Comparison of ENCODE assay signal across 8 cellular contexts in the genomic region with DNA sequence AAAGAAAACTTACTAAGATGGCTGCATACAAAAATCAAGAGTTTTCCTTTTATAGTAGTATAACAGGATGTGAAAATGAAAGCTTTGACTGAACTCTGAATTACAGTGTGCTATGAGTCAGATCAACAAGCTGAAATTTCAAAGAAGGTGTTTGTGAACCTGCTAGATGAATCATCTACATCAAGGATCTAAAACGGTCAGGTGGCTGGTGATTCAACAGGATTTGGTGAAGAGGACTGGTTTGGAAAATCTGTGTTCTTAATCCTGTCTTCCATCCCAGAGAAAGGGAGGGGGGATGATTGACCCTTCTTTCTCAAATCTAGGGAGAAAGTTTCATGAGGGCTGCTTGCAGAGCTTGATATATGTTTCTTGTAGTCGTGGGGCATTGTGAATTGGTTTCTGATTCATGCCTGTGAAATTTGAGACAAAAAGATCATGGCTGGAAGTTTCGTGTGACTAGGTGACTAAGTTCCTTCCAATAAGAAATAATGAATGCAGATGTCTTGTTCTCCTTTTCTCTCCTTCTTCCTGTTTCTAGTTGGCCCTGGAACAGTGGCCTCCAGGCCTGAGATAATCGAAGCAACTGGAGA.
A peak's percentile ranks its signal among the peaks of the same experiment; 100 is the strongest.
DNase-seq lines count a peak whose midpoint lies in the region; ATAC-seq and TF ChIP-seq lines count a peak whose summit lies in the region.

No MANE protein-coding gene starts in this region.

- peak in 1 of 2 donors; percentile 83 for ATAC-seq in natural killer cell treated with Interleukin-12 subunit alpha and Interleukin-12 subunit beta and Interleukin-15 and Interleukin-18, amount 100 ng/mL, for 72 hours
- no peak for ATAC-seq in natural killer cell
- peak; percentile 99 for ATAC-seq in HG02885 (IDR thresholded peaks at IDR 0.05; ENCODE audit: poor library complexity, unreplicated experiment)

- peak overlapping the region; percentile 72 for H3K27ac ChIP-seq in caudate nucleus (ENCODE audit: low read depth, low read length)

- intact Hi-C loops in natural killer cell (cut with micrococcal nuclease) = no loop called here

- no peaks in the 10 kb centered on the region for H3K4me1 Mint-ChIP-seq in natural killer cell treated with Interleukin-12 subunit alpha and Interleukin-12 subunit beta and Interleukin-15 and Interleukin-18, amount 100 ng/mL, for 72 hours (ENCODE audit: low read depth in 2 of 2)
- H3K4me1 Mint-ChIP-seq in natural killer cell = no peaks in the 10 kb centered on the region

- DNase-seq in natural killer cell treated with Interleukin-12 subunit alpha and Interleukin-12 subunit beta and Interleukin-15 and Interleukin-18, amount 100 ng/mL, for 72 hours (ENCODE audit: low spot score) = no peak
- DNase-seq in natural killer cell (no peak), NOMO-1 treated with dmso at 0.1 percent for 144 hours (lab: John Stamatoyannopoulos, UW; ENCODE audit: unreplicated experiment) (peak; percentile 74), caudate nucleus (lab: John Stamatoyannopoulos, UW) (peak in 7 of 61 donors; percentile 5 to 56 (median 33)), cerebellum (ENCODE audit: low spot score) (no peak), cerebellar cortex (ENCODE audit: low spot score) (no peak)
- DNase-seq in stimulated activated CD4-positive, alpha-beta T cell treated with anti-CD3 and anti-CD28 coated beads, TNF-alpha, amount 100 ng/mL, for 24 hours (ENCODE audit: low read depth in 3 of 3) = peak in 2 of 3 experiments; percentile 1 to 10

- no peaks in the 10 kb centered on the region for H3K27me3 Mint-ChIP-seq in natural killer cell treated with Interleukin-12 subunit alpha and Interleukin-12 subunit beta and Interleukin-15 and Interleukin-18, amount 100 ng/mL, for 72 hours
- H3K27me3 Mint-ChIP-seq in natural killer cell (ENCODE audit: low read depth in 2 of 2) = no peaks in the 10 kb centered on the region

- peak overlapping the region; percentile 52 for H3K4me3 Mint-ChIP-seq in natural killer cell treated with Interleukin-12 subunit alpha and Interleukin-12 subunit beta and Interleukin-15 and Interleukin-18, amount 100 ng/mL, for 72 hours
- no peak overlapping the region for H3K4me3 Mint-ChIP-seq in natural killer cell

- H3K27ac Mint-ChIP-seq in natural killer cell treated with Interleukin-12 subunit alpha and Interleukin-12 subunit beta and Interleukin-15 and Interleukin-18, amount 100 ng/mL, for 72 hours = peak overlapping the region in 1 of 2 donors; percentile 44
- no peak overlapping the region for H3K27ac Mint-ChIP-seq in natural killer cell

- no peak for TF ChIP-seq CTCF in natural killer cell (IDR thresholded peaks at IDR 0.05)

- no peaks in the 10 kb centered on the region for H3K36me3 Mint-ChIP-seq in natural killer cell treated with Interleukin-12 subunit alpha and Interleukin-12 subunit beta and Interleukin-15 and Interleukin-18, amount 100 ng/mL, for 72 hours
- H3K36me3 Mint-ChIP-seq in natural killer cell = peaks cover 6% of the 10 kb centered on the region

- H3K9me3 Mint-ChIP-seq in natural killer cell treated with Interleukin-12 subunit alpha and Interleukin-12 subunit beta and Interleukin-15 and Interleukin-18, amount 100 ng/mL, for 72 hours = peaks cover 3% of the 10 kb centered on the region
- H3K9me3 Mint-ChIP-seq in natural killer cell = peaks cover 3 to 9% of the 10 kb centered on the region in 2 donors

Comparison
In these comparisons a context has a peak if more than half of its experiments do, and no peak if none do; other contexts are left out.
1. DNase-seq: peak in NOMO-1 treated with dmso at 0.1 percent for 144 hours (single experiment) and stimulated activated CD4-positive, alpha-beta T cell treated with anti-CD3 and anti-CD28 coated beads, TNF-alpha, amount 100 ng/mL, for 24 hours (2 of 3); none in natural killer cell treated with Interleukin-12 subunit alpha and Interleukin-12 subunit beta and Interleukin-15 and Interleukin-18, amount 100 ng/mL, for 72 hours (single experiment), natural killer cell (single experiment), cerebellum (single experiment) and cerebellar cortex (single experiment).